14 cellular contexts compared by ENCODE assay signal in the genomic region with DNA sequence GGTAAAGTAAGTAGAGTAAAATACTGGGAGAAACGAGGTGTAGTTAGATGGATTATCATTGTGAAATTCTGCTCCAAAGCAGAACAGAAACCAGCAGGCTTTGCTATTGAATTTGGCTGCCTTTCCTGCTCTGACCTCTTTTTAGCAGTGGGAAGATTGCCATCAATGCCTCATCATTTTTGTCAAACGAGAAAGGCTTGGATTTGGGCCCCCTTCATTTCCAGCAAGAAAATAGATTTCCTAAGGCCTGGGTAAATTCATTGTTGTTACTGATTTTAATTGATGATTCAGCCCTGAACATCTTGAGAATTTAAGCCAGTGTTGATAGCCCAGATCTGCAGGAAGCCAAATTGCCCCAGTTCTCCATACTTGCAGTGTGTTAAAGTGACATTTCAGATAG. TPM values are rescaled to one million over a fixed set of nuclear protein-coding genes. Genes with fewer than 3 reads are reported as not detected.
DNase-seq lines count a peak whose midpoint lies in the region; ATAC-seq and TF ChIP-seq lines count a peak whose summit lies in the region.
"Had no signal": no experiment of that assay in that cellular context is flagged by ENCODE, and none has a peak within 500 bp of the region (broad histone marks: within the 10 kb centered on the region; RNA-seq: fewer than 3 reads in every experiment).

No MANE protein-coding gene starts in this region.

- H3K9me3 ChIP-seq in MG63: no peaks in the 10 kb centered on the region
- H3K9me3 ChIP-seq: psoas muscle, thoracic aorta had no signal

- POLR2A ChIA-PET in BJ (lab: Charles Lee): no interaction called here

- TF ChIP-seq CTCF in BJ (IDR thresholded peaks at IDR 0.05; ENCODE audit: insufficient read depth, low read depth, low read length) (no peak), omental fat pad (IDR thresholded peaks at IDR 0.05) (no peak)

- peaks cover 1% of the 10 kb centered on the region for H3K27me3 ChIP-seq in BJ (ENCODE audit: control insufficient read depth, insufficient read depth, low read length)
- H3K27me3 ChIP-seq in MG63: no peaks in the 10 kb centered on the region

- peak; percentile 33 for DNase-seq in BJ (ENCODE audit: low read depth)
- DNase-seq in MG63: peak; percentile 45
- peak; percentile 42 for DNase-seq in dedifferentiated amniotic fluid mesenchymal stem cell (ENCODE audit: extremely low spot score)
- no peak for DNase-seq in omental fat pad (ENCODE audit: low spot score)
- no peak for DNase-seq in NCI-H1930 (lab: John Stamatoyannopoulos, UW)
- DNase-seq in NCI-H526 (lab: John Stamatoyannopoulos, UW): no peak
- DNase-seq: activated CD4-positive, alpha-beta memory T cell treated with anti-CD3 and anti-CD28 coated beads for 36 hours; CD8-positive, alpha-beta memory T cell; effector memory CD8-positive, alpha-beta T cell; islet precursor cell; psoas muscle had no signal

- CTCF ChIA-PET in BJ (lab: Yijun Ruan, JAX): no interaction called here

- H3K4me3 ChIP-seq in BJ (ENCODE audit: low read depth, low read length): no peak overlapping the region
- no peak overlapping the region for H3K4me3 ChIP-seq in MG63
- H3K4me3 ChIP-seq: psoas muscle, SK-N-MC, thoracic aorta had no signal

- H3K36me3 ChIP-seq in BJ (ENCODE audit: control insufficient read depth, insufficient read depth, low read length) (no peaks in the 10 kb centered on the region), MG63 (no peaks in the 10 kb centered on the region)
- H3K36me3 ChIP-seq: thoracic aorta had no signal

- ATAC-seq in omental fat pad (ENCODE audit: low FRiP score) (peak; percentile 28), GM18870 (IDR thresholded peaks at IDR 0.05; ENCODE audit: unreplicated experiment) (no peak)
- ATAC-seq: effector memory CD8-positive, alpha-beta T cell had no signal

RNA-seq across cellular contexts. Expression of gene ASAH2, which starts 35.2 kb away (rescaled TPM):
- polyA plus RNA-seq in BJ (2011; rRNA removed): 0.32 and 2.5 TPM in 2 replicates
- 1.6 and 2.8 TPM in 2 replicates for polyA minus RNA-seq in BJ (2011; rRNA and poly(A)+ RNA removed)
- total RNA-seq in MG63 (2014; rRNA removed; shearing (Covaris generic); ENCODE audit: low replicate concordance): 0.22 and 0.76 TPM in 2 replicates
- 1 to 10 TPM in 1 of 4 donors, under 1 TPM in 3; 0.37 to 1.6 (median 0.49) TPM for total RNA-seq in omental fat pad

Comparison
In these comparisons a context has a peak if more than half of its experiments do, and no peak if none do; other contexts are left out.
1. DNase-seq: peak in BJ (single experiment), MG63 (single experiment) and dedifferentiated amniotic fluid mesenchymal stem cell (single experiment); none in omental fat pad (single experiment), NCI-H1930 (0 of 2) and NCI-H526 (0 of 2).